Comparison of ENCODE assay signal across 9 cellular contexts in the genomic region with DNA sequence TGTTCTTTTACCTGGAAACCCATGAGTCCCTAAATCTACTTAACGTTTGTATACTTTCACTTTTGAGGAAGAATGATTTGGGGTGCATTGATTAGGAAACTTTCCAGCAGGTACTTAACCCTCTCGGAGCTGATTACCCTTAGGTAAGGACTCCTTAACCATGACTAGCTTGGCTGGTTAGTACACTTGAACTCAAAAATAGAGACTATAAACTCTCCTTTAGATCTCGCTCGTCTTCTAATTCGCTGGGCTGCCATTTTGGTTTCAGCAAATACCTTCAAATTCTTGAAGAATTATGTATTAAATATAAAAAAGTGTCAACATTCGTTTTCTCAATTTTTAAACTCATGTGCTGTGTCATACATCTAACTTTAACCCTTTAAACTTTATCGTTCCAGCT. TPM values are rescaled to one million over a fixed set of nuclear protein-coding genes. Genes with fewer than 3 reads are reported as not detected.
DNase-seq lines count a peak whose midpoint lies in the region; ATAC-seq and TF ChIP-seq lines count a peak whose summit lies in the region.
"Had no signal": no experiment of that assay in that cellular context is flagged by ENCODE, and none has a peak within 500 bp of the region (broad histone marks: within the 10 kb centered on the region; RNA-seq: fewer than 3 reads in every experiment).

No MANE protein-coding gene starts in this region.

- ATAC-seq in gastroesophageal sphincter = no peak
- ATAC-seq in GM21786 (IDR thresholded peaks at IDR 0.05; ENCODE audit: unreplicated experiment) = no peak
- no peak for ATAC-seq in GM18505 (IDR thresholded peaks at IDR 0.05; ENCODE audit: unreplicated experiment)

- H3K4me1 ChIP-seq in gastroesophageal sphincter (peaks cover 0 to 44% (median 0%) of the 10 kb centered on the region in 3 donors), spleen (peaks cover 17 to 66% (median 51%) of the 10 kb centered on the region in 6 donors)

- no peaks in the 10 kb centered on the region for H3K9me3 ChIP-seq in gastroesophageal sphincter
- no peaks in the 10 kb centered on the region for H3K9me3 ChIP-seq in spleen

- DNase-seq in DMS53 (lab: John Stamatoyannopoulos, UW) = peak; percentile 26
- no peak for DNase-seq in DMS53 treated with DMSO at 0.1 percent for 48 hours (lab: John Stamatoyannopoulos, UW; ENCODE audit: unreplicated experiment)
- DNase-seq in T-helper 2 cell treated with Interferon-gamma antibody and Interleukin-4, amounts not matched to agents 5 μg/mL and 100 μg/mL, for 36 hours (ENCODE audit: low spot score) = no peak
- no peak for DNase-seq in spleen
- no peak for DNase-seq in effector CD4-positive, alpha-beta T cell
- DNase-seq: NCI-H510A treated with DMSO at 0.1 percent for 48 hours had no signal

- no peak for TF ChIP-seq POLR2A in gastroesophageal sphincter (IDR thresholded peaks at IDR 0.05)
- no peak for TF ChIP-seq POLR2A in spleen (IDR thresholded peaks at IDR 0.05)
- no peak for TF ChIP-seq POLR2A in GM18505 (IDR thresholded peaks at IDR 0.05; ENCODE audit: borderline replicate concordance, extremely low read depth, insufficient read depth, insufficient read length)

- H3K27me3 Mint-ChIP-seq in T-helper 2 cell treated with Interferon-gamma antibody and Interleukin-4, amounts not matched to agents 5 μg/mL and 100 μg/mL, for 36 hours (ENCODE audit: low read depth) = no peaks in the 10 kb centered on the region

- no peak for TF ChIP-seq CTCF in gastroesophageal sphincter (IDR thresholded peaks at IDR 0.05)
- TF ChIP-seq CTCF in spleen (IDR thresholded peaks at IDR 0.05 in 8 of 11, conservative IDR thresholded peaks at IDR 0.05 in 3 of 11) = no peak

- WGBS in gastroesophageal sphincter (ENCODE audit: low coverage in 1 of 2), 2 donors = 11 to 32% methylated on average over 6 to 7 of the region's 7 CpGs
- 4 to 45% (median 11%) methylated on average over 7 of the region's 7 CpGs for WGBS in spleen, 5 donors

- TF ChIP-seq EP300 in gastroesophageal sphincter (IDR thresholded peaks at IDR 0.05) = no peak

- H3K4me3 ChIP-seq in gastroesophageal sphincter = peak overlapping the region; percentile 85 to 88
- peak overlapping the region; percentile 58 to 91 (median 79) for H3K4me3 ChIP-seq in spleen

- H3K9me3 Mint-ChIP-seq in T-helper 2 cell treated with Interferon-gamma antibody and Interleukin-4, amounts not matched to agents 5 μg/mL and 100 μg/mL, for 36 hours = no peaks in the 10 kb centered on the region

- H3K27ac ChIP-seq in gastroesophageal sphincter = peak overlapping the region in 3 of 4 donors; percentile 95 to 99 (median 96)
- H3K27ac ChIP-seq in spleen = peak overlapping the region in 7 of 8 donors; percentile 95 to 100 (median 99)

- intact Hi-C loops in spleen (cut with DNase I; ENCODE audit: low total_unique reads) = no loop called here

- H3K4me1 Mint-ChIP-seq in T-helper 2 cell treated with Interferon-gamma antibody and Interleukin-4, amounts not matched to agents 5 μg/mL and 100 μg/mL, for 36 hours (ENCODE audit: low read depth) = peaks cover 28% of the 10 kb centered on the region

- H3K4me3 Mint-ChIP-seq in T-helper 2 cell treated with Interferon-gamma antibody and Interleukin-4, amounts not matched to agents 5 μg/mL and 100 μg/mL, for 36 hours = peak overlapping the region; percentile 88

- peaks cover 14% of the 10 kb centered on the region for H3K36me3 Mint-ChIP-seq in T-helper 2 cell treated with Interferon-gamma antibody and Interleukin-4, amounts not matched to agents 5 μg/mL and 100 μg/mL, for 36 hours (ENCODE audit: low read depth)

- H3K27ac Mint-ChIP-seq in T-helper 2 cell treated with Interferon-gamma antibody and Interleukin-4, amounts not matched to agents 5 μg/mL and 100 μg/mL, for 36 hours = peak overlapping the region; percentile 86

- H3K36me3 ChIP-seq in gastroesophageal sphincter = no peaks in the 10 kb centered on the region
- H3K36me3 ChIP-seq in spleen = no peaks in the 10 kb centered on the region

- H3K27me3 ChIP-seq in gastroesophageal sphincter (no peaks in the 10 kb centered on the region), spleen (replicated peaks in 1 of 7) (no peaks in the 10 kb centered on the region)

RNA-seq across cellular contexts. Expression of a gene that starts 2.0 kb away (rescaled TPM):
- total RNA-seq in gastroesophageal sphincter (100 to 1,000 TPM; 113 to 141 (median 130) TPM), spleen (100 to 1,000 TPM in 3 of 7 donors, 10 to 100 TPM in 4; 82.7 to 116 (median 95.3) TPM)
- 1 to 10 TPM; 8.0 to 9.0 (median 8.3) TPM for polyA plus RNA-seq in spleen
